In genomic region chr2:235577404-235578330, GRCh38 we compare ENCODE assay signal across 13 cellular contexts.
DNase-seq lines count a peak whose midpoint lies in the region; ATAC-seq and TF ChIP-seq lines count a peak whose summit lies in the region.
"Had no signal": no experiment of that assay in that cellular context is flagged by ENCODE, and none has a peak within 500 bp of the region (broad histone marks: within the 10 kb centered on the region; RNA-seq: fewer than 3 reads in every experiment).

No MANE protein-coding gene starts in this region.

- H3K27me3 Mint-ChIP-seq in WTC11 (ENCODE audit: low read depth): no peaks in the 10 kb centered on the region

- no peak for TF ChIP-seq EP300 in ovary (IDR thresholded peaks at IDR 0.05)

- H3K27ac ChIP-seq in heart right ventricle (peak overlapping the region in 4 of 10 donors; percentile 4 to 62 (median 50)), ovary (no peak overlapping the region), vagina (no peak overlapping the region)
- H3K27ac ChIP-seq: C4-2B, neutrophil, SJSA1 had no signal

- peaks cover 4% of the 10 kb centered on the region for H3K9me3 Mint-ChIP-seq in WTC11

- CTCF ChIA-PET in WTC11 (lab: Charles Lee): interaction anchor here (1.4 to 1.7 kb wide), 3 partner anchors 16 to 169 kb away, joined by 5 to 8 read pairs (median 6); no protein-coding TSS in a partner anchor

- H3K27ac Mint-ChIP-seq in WTC11: peak overlapping the region; percentile 81

- POLR2A ChIA-PET in WTC11 (lab: Charles Lee): interaction anchor here (0.5 kb wide), 1 partner anchor 1237 kb away, joined by 4 read pairs; no protein-coding TSS in a partner anchor

- peaks cover 3% of the 10 kb centered on the region; the same call in 1 of the 2 replicates for H3K36me3 Mint-ChIP-seq in WTC11

- TF ChIP-seq CTCF in WTC11 (IDR thresholded peaks at IDR 0.05): no peak
- no peak for TF ChIP-seq CTCF in heart right ventricle (IDR thresholded peaks at IDR 0.05)
- TF ChIP-seq CTCF in ovary (IDR thresholded peaks at IDR 0.05): no peak
- TF ChIP-seq CTCF in vagina (IDR thresholded peaks at IDR 0.05): no peak

- intact Hi-C loops in heart right ventricle (cut with DNase I): loop anchor here in 2 of 10 donors (5.0 to 10.0 kb wide), 2 partner anchors 133 to 1025 kb away; no protein-coding TSS in a partner anchor
- intact Hi-C loops in ovary (cut with DNase I): loop anchor here in 1 of 4 donors (10.0 kb wide), 1 partner anchor 73 kb away; no protein-coding TSS in a partner anchor
- intact Hi-C loops in vagina (cut with DNase I): no loop called here

- H3K4me3 ChIP-seq in heart right ventricle (peak overlapping the region in 6 of 10 donors; percentile 9 to 31 (median 20)), ovary (no peak overlapping the region), vagina (no peak overlapping the region)
- H3K4me3 ChIP-seq: SJSA1 had no signal

- no peaks in the 10 kb centered on the region for H3K9me3 ChIP-seq in heart right ventricle
- H3K9me3 ChIP-seq in ovary: no peaks in the 10 kb centered on the region
- no peaks in the 10 kb centered on the region for H3K9me3 ChIP-seq in vagina
- H3K9me3 ChIP-seq: neutrophil, SJSA1 had no signal

- H3K27me3 ChIP-seq in heart right ventricle (no peaks in the 10 kb centered on the region), ovary (no peaks in the 10 kb centered on the region), vagina (no peaks in the 10 kb centered on the region)
- H3K27me3 ChIP-seq: neutrophil, SJSA1 had no signal

- no peaks in the 10 kb centered on the region for H3K36me3 ChIP-seq in heart right ventricle
- no peaks in the 10 kb centered on the region for H3K36me3 ChIP-seq in ovary
- H3K36me3 ChIP-seq in vagina: no peaks in the 10 kb centered on the region
- H3K36me3 ChIP-seq: neutrophil, SJSA1 had no signal

- DNase-seq in DMS153 (lab: John Stamatoyannopoulos, UW) (peak; percentile 81), WTC11 (ENCODE audit: low spot score) (no peak), heart right ventricle (peak; percentile 33 to 58), ovary (peak; percentile 44 to 69 (median 59)), H4 (ENCODE audit: low spot score) (no peak), vagina (ENCODE audit: extremely low spot score in 2 of 2) (no peak)
- DNase-seq: activated T-cell treated with anti-CD3 and anti-CD28 coated beads, Interleukin-2, amount 50 U/mL, for 1 hour; stimulated activated naive CD4-positive, alpha-beta T cell had no signal

- ATAC-seq in WTC11 (no peak), heart right ventricle (peak; percentile 50 to 89 (median 79)), HG03469 (IDR thresholded peaks at IDR 0.05; ENCODE audit: unreplicated experiment) (no peak), HG02678 (IDR thresholded peaks at IDR 0.05; ENCODE audit: unreplicated experiment) (no peak)

- WGBS in heart right ventricle, 2 donors: 45 to 53% methylated on average over 28 of the region's 28 CpGs
- 37 to 43% (median 43%) methylated on average over 24 to 28 of the region's 28 CpGs for WGBS in ovary, 3 donors

- H3K4me1 ChIP-seq in heart right ventricle: peaks cover 4 to 34% (median 14%) of the 10 kb centered on the region in 9 donors
- peaks cover 3% of the 10 kb centered on the region for H3K4me1 ChIP-seq in ovary (ENCODE audit: insufficient read depth)
- H3K4me1 ChIP-seq in vagina: peaks cover 16% of the 10 kb centered on the region

- peaks cover 85% of the 10 kb centered on the region for H3K4me1 Mint-ChIP-seq in WTC11

- H3K4me3 Mint-ChIP-seq in WTC11: no peak overlapping the region

- TF ChIP-seq POLR2A in ovary (IDR thresholded peaks at IDR 0.05) (no peak), vagina (IDR thresholded peaks at IDR 0.05) (no peak)

TF ChIP-seq in WTC11, 78 proteins besides CTCF, POLR2A, EP300 and RAD21:
- TF ChIP-seq, protein P1, sequence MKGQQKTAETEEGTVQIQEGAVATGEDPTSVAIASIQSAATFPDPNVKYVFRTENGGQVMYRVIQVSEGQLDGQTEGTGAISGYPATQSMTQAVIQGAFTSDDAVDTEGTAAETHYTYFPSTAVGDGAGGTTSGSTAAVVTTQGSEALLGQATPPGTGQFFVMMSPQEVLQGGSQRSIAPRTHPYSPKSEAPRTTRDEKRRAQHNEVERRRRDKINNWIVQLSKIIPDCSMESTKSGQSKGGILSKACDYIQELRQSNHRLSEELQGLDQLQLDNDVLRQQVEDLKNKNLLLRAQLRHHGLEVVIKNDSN (CRISPR knock-in tag; IDR thresholded peaks at IDR 0.05): no peak
- peak; percentile 83 for TF ChIP-seq GABPB1 (CRISPR knock-in tag; IDR thresholded peaks at IDR 0.05)

Comparison
In these comparisons a context has a peak if more than half of its experiments do, and no peak if none do; other contexts are left out.
1. DNase-seq: peak in DMS153 (single experiment), heart right ventricle (2 of 2) and ovary (5 of 5); none in WTC11 (single experiment), H4 (single experiment) and vagina (0 of 2).
2. ATAC-seq: peak in heart right ventricle (8 of 8); none in WTC11 (single experiment), HG03469 (single experiment) and HG02678 (single experiment).
3. H3K4me3 ChIP-seq: peak in heart right ventricle (6 of 10); none in ovary (single experiment) and vagina (0 of 2).